In genomic region chr6:149385998-149386646, GRCh38 we compare ENCODE assay signal across 29 cellular contexts. TPM values are rescaled to one million over a fixed set of nuclear protein-coding genes. Genes with fewer than 3 reads are reported as not detected.
DNase-seq lines count a peak whose midpoint lies in the region; ATAC-seq and TF ChIP-seq lines count a peak whose summit lies in the region.
"Had no signal": no experiment of that assay in that cellular context is flagged by ENCODE, and none has a peak within 500 bp of the region (broad histone marks: within the 10 kb centered on the region; RNA-seq: fewer than 3 reads in every experiment).

No MANE protein-coding gene starts in this region.

- H3K27me3 Mint-ChIP-seq in activated T-cell treated with anti-CD3 and anti-CD28 coated beads, Interleukin-2, amount 50 U/mL, for 4 hours (ENCODE audit: low read depth): no peaks in the 10 kb centered on the region
- no peaks in the 10 kb centered on the region for H3K27me3 Mint-ChIP-seq in activated naive CD8-positive, alpha-beta T cell treated with anti-CD3 and anti-CD28 coated beads, Interleukin-2, amount 10 ng/mL, durations not matched to agents 7 days and 5 days
- no peaks in the 10 kb centered on the region for H3K27me3 Mint-ChIP-seq in naive thymus-derived CD4-positive, alpha-beta T cell
- H3K27me3 Mint-ChIP-seq: activated B cell treated with CpG ODN at 0.5 μM for 24 hours, naive B cell had no signal

- peaks cover 57% of the 10 kb centered on the region for H3K36me3 Mint-ChIP-seq in activated T-cell treated with anti-CD3 and anti-CD28 coated beads, Interleukin-2, amount 50 U/mL, for 4 hours (ENCODE audit: insufficient read depth)
- H3K36me3 Mint-ChIP-seq in activated naive CD8-positive, alpha-beta T cell treated with anti-CD3 and anti-CD28 coated beads, Interleukin-2, amount 10 ng/mL, durations not matched to agents 7 days and 5 days: peaks cover 83% of the 10 kb centered on the region
- peaks cover 0 to 72% (median 67%) of the 10 kb centered on the region in 5 donors for H3K36me3 Mint-ChIP-seq in naive thymus-derived CD4-positive, alpha-beta T cell

- H3K36me3 ChIP-seq in HEK293 (ENCODE audit: control insufficient read depth in 2 of 2, insufficient read depth in 1 of 2, low read length in 2 of 2) (peaks cover 14 to 46% of the 10 kb centered on the region in 2 experiments), tibial artery (peaks cover 0 to 6% (median 0%) of the 10 kb centered on the region in 3 donors), aorta (ENCODE audit: control insufficient read depth in 1 of 2, insufficient read depth in 2 of 2, low read length in 1 of 2) (no peaks in the 10 kb centered on the region)
- peaks cover 6 to 16% (median 11%) of the 10 kb centered on the region in 3 experiments for H3K36me3 ChIP-seq in naive thymus-derived CD4-positive, alpha-beta T cell (ENCODE audit: control insufficient read depth in 2 of 3, insufficient read depth in 3 of 3, low read length in 3 of 3)

- H3K4me1 ChIP-seq in HEK293 (ENCODE audit: control insufficient read depth, insufficient read depth, low read length): no peaks in the 10 kb centered on the region
- H3K4me1 ChIP-seq in naive thymus-derived CD4-positive, alpha-beta T cell (ENCODE audit: control insufficient read depth in 2 of 2, insufficient read depth in 2 of 2, low read length in 2 of 2): peaks cover 0 to 6% of the 10 kb centered on the region in 2 donors
- peaks cover 0 to 24% (median 7%) of the 10 kb centered on the region in 4 donors for H3K4me1 ChIP-seq in tibial artery
- no peaks in the 10 kb centered on the region for H3K4me1 ChIP-seq in aorta (ENCODE audit: control insufficient read depth in 1 of 2, insufficient read depth in 2 of 2, low read length in 2 of 2)
- H3K4me1 ChIP-seq: BLaER1 had no signal

- no peak for DNase-seq in activated T-cell treated with anti-CD3 and anti-CD28 coated beads, Interleukin-2, amount 50 U/mL, for 4 hours
- DNase-seq in activated T-cell treated with anti-CD3 and anti-CD28 coated beads, Interleukin-2, amount 50 U/mL, for 48 hours: no peak
- no peak for DNase-seq in activated naive CD8-positive, alpha-beta T cell treated with anti-CD3 and anti-CD28 coated beads, Interleukin-2, amount 10 ng/mL, durations not matched to agents 7 days and 5 days
- DNase-seq in naive thymus-derived CD4-positive, alpha-beta T cell: peak in 1 of 9 donors; percentile 8
- DNase-seq in tibial artery (no peak), aorta (no peak)
- DNase-seq: ACHN, activated B cell treated with CpG ODN at 0.5 μM for 24 hours, cerebellar nuclear complex, COR-L47, DMS53, dorsolateral prefrontal cortex, GDM1, HCEC 1CT, KBM-7, left ventricle myocardium superior, MG63, naive B cell, NCI-H2029 treated with DMSO at 0.1 percent for 48 hours, NCI-H526, nucleus accumbens, SHP77, T1000 had no signal

- H3K9me3 ChIP-seq in HEK293 (ENCODE audit: control insufficient read depth, insufficient read depth, low read depth, low read length): no peaks in the 10 kb centered on the region
- H3K9me3 ChIP-seq in naive thymus-derived CD4-positive, alpha-beta T cell (ENCODE audit: control insufficient read depth in 2 of 3, low read length in 3 of 3): peaks cover 0 to 11% (median 0%) of the 10 kb centered on the region in 3 experiments
- H3K9me3 ChIP-seq in tibial artery: no peaks in the 10 kb centered on the region
- no peaks in the 10 kb centered on the region for H3K9me3 ChIP-seq in aorta (ENCODE audit: control insufficient read depth, low read length)
- H3K9me3 ChIP-seq: tibial nerve had no signal

- CTCF ChIA-PET in HEK293 (lab: Yijun Ruan, JAX): interaction anchor here (0.6 kb wide), 1 partner anchor 229 kb away, joined by 3 read pairs; no protein-coding TSS in a partner anchor
- CTCF ChIA-PET in naive thymus-derived CD4-positive, alpha-beta T cell (lab: Charles Lee): interaction anchor here (0.8 to 1.2 kb wide), 2 partner anchors 28 to 46 kb away, joined by 3 read pairs; no protein-coding TSS in a partner anchor

- peak overlapping the region; percentile 39 for H3K27ac Mint-ChIP-seq in activated naive CD8-positive, alpha-beta T cell treated with anti-CD3 and anti-CD28 coated beads, Interleukin-2, amount 10 ng/mL, durations not matched to agents 7 days and 5 days
- peak overlapping the region in 5 of 9 donors; percentile 2 to 65 (median 53) for H3K27ac Mint-ChIP-seq in naive thymus-derived CD4-positive, alpha-beta T cell
- H3K27ac Mint-ChIP-seq: activated B cell treated with CpG ODN at 0.5 μM for 24 hours, mesothelial cell of epicardium had no signal

- no peak for TF ChIP-seq CTCF in HEK293 (tag by site-specific recombination; IDR thresholded peaks at IDR 0.05)
- TF ChIP-seq CTCF in tibial artery (IDR thresholded peaks at IDR 0.05): no peak

- H3K9me3 Mint-ChIP-seq in activated T-cell treated with anti-CD3 and anti-CD28 coated beads, Interleukin-2, amount 50 U/mL, for 4 hours: peaks cover 13% of the 10 kb centered on the region
- peaks cover 19% of the 10 kb centered on the region for H3K9me3 Mint-ChIP-seq in activated naive CD8-positive, alpha-beta T cell treated with anti-CD3 and anti-CD28 coated beads, Interleukin-2, amount 10 ng/mL, durations not matched to agents 7 days and 5 days
- peaks cover 0 to 23% (median 11%) of the 10 kb centered on the region in 11 donors for H3K9me3 Mint-ChIP-seq in naive thymus-derived CD4-positive, alpha-beta T cell

- no peaks in the 10 kb centered on the region for H3K27me3 ChIP-seq in naive thymus-derived CD4-positive, alpha-beta T cell (ENCODE audit: control insufficient read depth in 2 of 2, insufficient read depth in 2 of 2, low read length in 2 of 2)
- H3K27me3 ChIP-seq in tibial artery: no peaks in the 10 kb centered on the region
- H3K27me3 ChIP-seq in aorta (ENCODE audit: control insufficient read depth in 1 of 2, insufficient read depth in 2 of 2, low read length in 1 of 2): no peaks in the 10 kb centered on the region
- H3K27me3 ChIP-seq: BLaER1, dorsolateral prefrontal cortex, MG63, tibial nerve had no signal

- intact Hi-C loops in naive thymus-derived CD4-positive, alpha-beta T cell (cut with micrococcal nuclease): loop anchor here in 1 of 2 donors (2.0 kb wide), 1 partner anchor 19 kb away; no protein-coding TSS in a partner anchor
- intact Hi-C loops in tibial artery (cut with DNase I; ENCODE audit: low total_unique reads) (no loop called here), aorta (cut with DNase I) (no loop called here)

- peaks cover 52% of the 10 kb centered on the region for H3K4me1 Mint-ChIP-seq in activated T-cell treated with anti-CD3 and anti-CD28 coated beads, Interleukin-2, amount 50 U/mL, for 4 hours (ENCODE audit: low read depth)
- peaks cover 31% of the 10 kb centered on the region for H3K4me1 Mint-ChIP-seq in activated naive CD8-positive, alpha-beta T cell treated with anti-CD3 and anti-CD28 coated beads, Interleukin-2, amount 10 ng/mL, durations not matched to agents 7 days and 5 days
- H3K4me1 Mint-ChIP-seq in naive thymus-derived CD4-positive, alpha-beta T cell: peaks cover 25 to 75% (median 61%) of the 10 kb centered on the region in 7 donors

- H3K4me3 Mint-ChIP-seq in activated T-cell treated with anti-CD3 and anti-CD28 coated beads, Interleukin-2, amount 50 U/mL, for 4 hours: no peak overlapping the region
- H3K4me3 Mint-ChIP-seq in activated naive CD8-positive, alpha-beta T cell treated with anti-CD3 and anti-CD28 coated beads, Interleukin-2, amount 10 ng/mL, durations not matched to agents 7 days and 5 days: peak overlapping the region; percentile 3
- peak overlapping the region in 4 of 10 donors; percentile 15 to 45 (median 34) for H3K4me3 Mint-ChIP-seq in naive thymus-derived CD4-positive, alpha-beta T cell
- H3K4me3 Mint-ChIP-seq: activated B cell treated with CpG ODN at 0.5 μM for 24 hours, mesothelial cell of epicardium, naive B cell had no signal

- no peak overlapping the region for H3K27ac ChIP-seq in HEK293 (ENCODE audit: extremely low read depth, low read depth, low read length)
- H3K27ac ChIP-seq in naive thymus-derived CD4-positive, alpha-beta T cell (ENCODE audit: low read depth, low read length): no peak overlapping the region
- no peak overlapping the region for H3K27ac ChIP-seq in tibial artery
- H3K27ac ChIP-seq in aorta (ENCODE audit: low read depth in 1 of 2, low read length in 2 of 2): no peak overlapping the region
- H3K27ac ChIP-seq: BLaER1, dorsolateral prefrontal cortex, tibial nerve had no signal

- ATAC-seq in activated T-cell treated with anti-CD3 and anti-CD28 coated beads, Interleukin-2, amount 50 U/mL, for 4 hours: peak; percentile 30 to 54
- ATAC-seq in activated naive CD8-positive, alpha-beta T cell treated with anti-CD3 and anti-CD28 coated beads, Interleukin-2, amount 10 ng/mL, durations not matched to agents 7 days and 5 days (ENCODE audit: low read depth): peak; percentile 54
- peak; percentile 44 for ATAC-seq in naive thymus-derived CD4-positive, alpha-beta T cell
- ATAC-seq in aorta (ENCODE audit: low FRiP score) (no peak), GM18858 (IDR thresholded peaks at IDR 0.05; ENCODE audit: unreplicated experiment) (no peak)
- ATAC-seq: left ventricle myocardium superior, Panc1 had no signal

- POLR2A ChIA-PET in HEK293 (lab: Yijun Ruan, JAX): no interaction called here
- POLR2A ChIA-PET in activated naive CD8-positive, alpha-beta T cell treated with anti-CD3 and anti-CD28 coated beads, Interleukin-2, amount 10 ng/mL, durations not matched to agents 7 days and 5 days (lab: Charles Lee): no interaction called here
- POLR2A ChIA-PET in naive thymus-derived CD4-positive, alpha-beta T cell (lab: Charles Lee): interaction anchor here (1.0 kb wide), 1 partner anchor 13 kb away, joined by 3 read pairs; no protein-coding TSS in a partner anchor

- WGBS in aorta, 2 donors: 95 to 97% methylated on average over 5 of the region's 5 CpGs

- no peak overlapping the region for H3K4me3 ChIP-seq in HEK293 (ENCODE audit: low read depth, low read length)
- no peak overlapping the region for H3K4me3 ChIP-seq in naive thymus-derived CD4-positive, alpha-beta T cell (ENCODE audit: low read length)
- H3K4me3 ChIP-seq in tibial artery: no peak overlapping the region
- no peak overlapping the region for H3K4me3 ChIP-seq in aorta (ENCODE audit: low read length in 2 of 2)
- H3K4me3 ChIP-seq: BLaER1, dorsolateral prefrontal cortex, MG63, tibial nerve had no signal

TF ChIP-seq in HEK293, 187 proteins besides CTCF, POLR2A, EP300 and RAD21 (continues in another document):
- 0 out of 2 replicates have a peak, but pooled peaks have one; percentile 25 for TF ChIP-seq ZNF664 (tag by site-specific recombination; IDR thresholded peaks at IDR 0.05)

RNA-seq across cellular contexts. Expression of gene SUMO4, which starts 13.9 kb away (rescaled TPM):
- total RNA-seq in activated T-cell treated with anti-CD3 and anti-CD28 coated beads, Interleukin-2, amount 50 U/mL, for 4 hours: 1 to 10 TPM; 2.6 to 3.0 (median 2.7) TPM
- total RNA-seq in activated naive CD8-positive, alpha-beta T cell treated with anti-CD3 and anti-CD28 coated beads, Interleukin-2, amount 10 ng/mL, durations not matched to agents 7 days and 5 days: 1 to 10 TPM; 9.3 to 9.5 TPM
- total RNA-seq in naive thymus-derived CD4-positive, alpha-beta T cell: 10 to 100 TPM in 2 of 5 experiments, 1 to 10 TPM in 3; 5.0 to 19.9 (median 7.4) TPM
- polyA plus RNA-seq in naive thymus-derived CD4-positive, alpha-beta T cell: 1 to 10 TPM in 1 of 2 donors, under 1 TPM in 1; 0.36 to 2.0 TPM
- 1 to 10 TPM; 2.9 to 6.9 TPM for total RNA-seq in aorta
- polyA plus RNA-seq in aorta: under 1 TPM in 1 of 2 donors, not detected in 1; 0.49 TPM

Comparison
In these comparisons a context has a peak if more than half of its experiments do, and no peak if none do; other contexts are left out.
1. ATAC-seq: peak in activated T-cell treated with anti-CD3 and anti-CD28 coated beads, Interleukin-2, amount 50 U/mL, for 4 hours (2 of 2), activated naive CD8-positive, alpha-beta T cell treated with anti-CD3 and anti-CD28 coated beads, Interleukin-2, amount 10 ng/mL, durations not matched to agents 7 days and 5 days (single experiment) and naive thymus-derived CD4-positive, alpha-beta T cell (single experiment); none in aorta (single experiment) and GM18858 (single experiment).